In genomic region chr2:224576098-224576715, GRCh38 we compare ENCODE assay signal across 10 cellular contexts. TPM values are rescaled to one million over a fixed set of nuclear protein-coding genes. Genes with fewer than 3 reads are reported as not detected.
A peak's percentile ranks its signal among the peaks of the same experiment; 100 is the strongest.
DNase-seq lines count a peak whose midpoint lies in the region; ATAC-seq and TF ChIP-seq lines count a peak whose summit lies in the region.
"Had no signal": no experiment of that assay in that cellular context is flagged by ENCODE, and none has a peak within 500 bp of the region (broad histone marks: within the 10 kb centered on the region; RNA-seq: fewer than 3 reads in every experiment).

No MANE protein-coding gene starts in this region.

- intact Hi-C loops in CD4-positive, alpha-beta T cell (cut with DNase I, micrococcal nuclease), result no loop called here

- no peak overlapping the region for H3K27ac ChIP-seq in CD4-positive, alpha-beta T cell (ENCODE audit: low read depth, low read length)

- H3K9me3 ChIP-seq in CD4-positive, alpha-beta T cell (ENCODE audit: control insufficient read depth, low read length), result no peaks in the 10 kb centered on the region

- H3K9me3 Mint-ChIP-seq in CD4-positive, alpha-beta T cell, result no peaks in the 10 kb centered on the region
- H3K9me3 Mint-ChIP-seq in activated CD4-positive, alpha-beta memory T cell treated with anti-CD3 and anti-CD28 coated beads, Interleukin-2, amount 10 ng/mL, durations not matched to agents 7 days and 5 days, result no peaks in the 10 kb centered on the region

- peaks cover 6% of the 10 kb centered on the region for H3K36me3 Mint-ChIP-seq in CD4-positive, alpha-beta T cell (ENCODE audit: low read depth)
- peaks cover 11% of the 10 kb centered on the region for H3K36me3 Mint-ChIP-seq in activated CD4-positive, alpha-beta memory T cell treated with anti-CD3 and anti-CD28 coated beads, Interleukin-2, amount 10 ng/mL, durations not matched to agents 7 days and 5 days (ENCODE audit: low read depth)

- H3K4me1 Mint-ChIP-seq in CD4-positive, alpha-beta T cell (ENCODE audit: low read depth), result peaks cover 100% of the 10 kb centered on the region
- H3K4me1 Mint-ChIP-seq in activated CD4-positive, alpha-beta memory T cell treated with anti-CD3 and anti-CD28 coated beads, Interleukin-2, amount 10 ng/mL, durations not matched to agents 7 days and 5 days, result peaks cover 68% of the 10 kb centered on the region

- no peak for ATAC-seq in CD4-positive, alpha-beta T cell (ENCODE audit: poor library complexity)
- ATAC-seq in GM19395 (IDR thresholded peaks at IDR 0.05; ENCODE audit: unreplicated experiment), result peak; percentile 91
- ATAC-seq in HG03066 (IDR thresholded peaks at IDR 0.05; ENCODE audit: low read depth, unreplicated experiment), result peak; percentile 88

- H3K27me3 ChIP-seq in CD4-positive, alpha-beta T cell (ENCODE audit: control insufficient read depth, insufficient read depth, low read length), result no peaks in the 10 kb centered on the region

- no peak for DNase-seq in CD4-positive, alpha-beta T cell
- no peak for DNase-seq in activated CD4-positive, alpha-beta memory T cell treated with anti-CD3 and anti-CD28 coated beads, Interleukin-2, amount 10 ng/mL, durations not matched to agents 7 days and 5 days
- no peak for DNase-seq in NCI-H1417 treated with DMSO at 0.1 percent for 48 hours (lab: John Stamatoyannopoulos, UW)
- no peak for DNase-seq in GM10248 (ENCODE audit: extremely low spot score)
- no peak for DNase-seq in central memory CD4-positive, alpha-beta T cell
- no peak for DNase-seq in NCI-H2227 treated with DMSO at 0.1 percent for 48 hours (lab: John Stamatoyannopoulos, UW)
- DNase-seq: DMS53, MM.1S had no signal

- CTCF ChIA-PET in CD4-positive, alpha-beta T cell (lab: Charles Lee), result no interaction called here
- CTCF ChIA-PET in activated CD4-positive, alpha-beta memory T cell treated with anti-CD3 and anti-CD28 coated beads, Interleukin-2, amount 10 ng/mL, durations not matched to agents 7 days and 5 days (lab: Charles Lee), result no interaction called here
- CTCF ChIA-PET in GM10248 (lab: Yijun Ruan, JAX), result interaction anchor here (1.4 to 2.1 kb wide), 4 partner anchors 7 to 71 kb away, joined by 4 to 7 read pairs (median 4); no protein-coding TSS in a partner anchor

- no peaks in the 10 kb centered on the region for H3K27me3 Mint-ChIP-seq in CD4-positive, alpha-beta T cell
- no peaks in the 10 kb centered on the region for H3K27me3 Mint-ChIP-seq in activated CD4-positive, alpha-beta memory T cell treated with anti-CD3 and anti-CD28 coated beads, Interleukin-2, amount 10 ng/mL, durations not matched to agents 7 days and 5 days

- peak overlapping the region; percentile 43 for H3K4me3 Mint-ChIP-seq in CD4-positive, alpha-beta T cell
- no peak overlapping the region for H3K4me3 Mint-ChIP-seq in activated CD4-positive, alpha-beta memory T cell treated with anti-CD3 and anti-CD28 coated beads, Interleukin-2, amount 10 ng/mL, durations not matched to agents 7 days and 5 days

- no peak for TF ChIP-seq CTCF in CD4-positive, alpha-beta T cell (IDR thresholded peaks at IDR 0.05)
- TF ChIP-seq CTCF in GM10248 (IDR thresholded peaks at IDR 0.05; ENCODE audit: control extremely low read depth, extremely low read depth, low read depth, missing control alignments), result no peak

- H3K27ac Mint-ChIP-seq in CD4-positive, alpha-beta T cell, result peak overlapping the region; percentile 2
- peak overlapping the region; percentile 2 for H3K27ac Mint-ChIP-seq in activated CD4-positive, alpha-beta memory T cell treated with anti-CD3 and anti-CD28 coated beads, Interleukin-2, amount 10 ng/mL, durations not matched to agents 7 days and 5 days

- POLR2A ChIA-PET in CD4-positive, alpha-beta T cell (lab: Charles Lee), result interaction anchor here (0.6 to 2.2 kb wide), 3 partner anchors 8 to 205 kb away, joined by 3 to 7 read pairs (median 7); no protein-coding TSS in a partner anchor
- POLR2A ChIA-PET in activated CD4-positive, alpha-beta memory T cell treated with anti-CD3 and anti-CD28 coated beads, Interleukin-2, amount 10 ng/mL, durations not matched to agents 7 days and 5 days (lab: Charles Lee), result interaction anchor here (1.1 to 3.7 kb wide), 3 partner anchors 8 to 11 kb away, joined by 3 to 13 read pairs (median 10); partner anchors contain the start of gene CUL3
- POLR2A ChIA-PET in GM10248 (lab: Yijun Ruan, JAX), result interaction anchor here (2.3 kb wide), 1 partner anchor 9 kb away, joined by 6 read pairs; the partner anchor contains the start of gene CUL3

RNA-seq across cellular contexts. Expression of gene CUL3, which starts 9.0 kb away (rescaled TPM):
- total RNA-seq in CD4-positive, alpha-beta T cell, result 100 to 1,000 TPM; 115 TPM
- total RNA-seq in activated CD4-positive, alpha-beta memory T cell treated with anti-CD3 and anti-CD28 coated beads, Interleukin-2, amount 10 ng/mL, durations not matched to agents 7 days and 5 days, result 10 to 100 TPM; 66.9 to 72.7 TPM
